In the genomic region with DNA sequence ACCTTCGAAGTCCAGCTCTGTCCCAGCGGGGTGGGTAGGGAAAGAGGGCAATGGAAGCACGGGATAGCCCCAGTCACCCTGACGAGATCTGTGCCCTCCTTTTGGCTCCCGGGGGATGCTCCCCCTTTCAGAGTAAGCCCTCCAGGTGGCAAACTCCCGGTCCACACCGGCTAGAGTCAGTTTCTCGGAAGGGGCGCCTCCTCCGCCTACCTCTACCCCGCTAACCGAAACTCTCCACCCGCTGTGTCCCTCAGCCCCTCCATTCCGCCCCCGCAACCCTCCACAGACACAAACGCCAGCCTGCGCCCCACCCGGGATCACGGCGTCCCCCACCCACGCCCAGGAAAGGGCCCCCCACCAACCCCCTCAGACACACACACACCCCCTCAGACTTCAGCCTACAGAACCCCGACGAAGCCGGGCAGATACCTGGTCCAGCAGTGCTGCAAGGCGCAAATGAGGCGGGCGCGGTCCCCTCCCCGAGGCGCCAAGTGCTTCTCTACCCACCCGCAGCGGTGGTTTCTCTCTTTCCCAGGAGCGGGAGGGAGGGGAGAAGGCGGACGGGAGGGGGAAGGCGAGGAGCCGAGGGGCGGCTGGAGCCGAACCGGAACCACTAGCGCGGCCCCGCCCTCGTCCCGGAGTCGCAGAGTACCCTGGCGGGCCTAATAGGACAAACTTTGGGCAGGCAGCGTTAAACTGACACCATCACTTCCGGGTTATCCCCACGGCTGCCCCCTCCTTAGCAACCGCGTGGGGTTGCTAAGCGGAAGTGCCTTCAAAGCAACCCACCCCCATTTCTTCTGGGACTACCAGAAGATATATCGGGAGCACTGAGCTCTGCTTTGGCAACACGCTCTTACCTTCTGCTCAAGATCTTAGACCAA, we compare ENCODE assay signal across 8 cellular contexts. TPM values are rescaled to one million over a fixed set of nuclear protein-coding genes. Genes with fewer than 3 reads are reported as not detected.
DNase-seq lines count a peak whose midpoint lies in the region; ATAC-seq and TF ChIP-seq lines count a peak whose summit lies in the region.

CSNK1G1 (minus strand) TSS at position 615 of the 884 bp plus-strand sequence. CDS start 55,674 bp downstream, outside the sequence.

- peaks cover 8 to 34% (median 17%) of the 10 kb centered on the region in 4 donors for H3K4me1 Mint-ChIP-seq in CD4-positive, CD25-positive, alpha-beta regulatory T cell

- H3K27ac ChIP-seq in CD4-positive, CD25-positive, alpha-beta regulatory T cell (ENCODE audit: insufficient read depth, low read length, poor library complexity, severe bottlenecking): peak within 1 kb of the TSS; percentile 80
- H3K27ac ChIP-seq in lung (ENCODE audit: low read depth in 1 of 2, low read length in 1 of 2): peak within 1 kb of the TSS; percentile 55 to 80

- peaks cover 0 to 3% (median 0%) of the 10 kb centered on the region in 7 donors for H3K9me3 Mint-ChIP-seq in CD4-positive, CD25-positive, alpha-beta regulatory T cell

- peak within 1 kb of the TSS; percentile 97 for H3K4me3 ChIP-seq in CD4-positive, CD25-positive, alpha-beta regulatory T cell (ENCODE audit: low read depth, low read length)
- peak within 1 kb of the TSS; percentile 79 for H3K4me3 ChIP-seq in lung

- peak; percentile 100 for ATAC-seq in CD4-positive, CD25-positive, alpha-beta regulatory T cell (ENCODE audit: low read depth in 2 of 2)
- ATAC-seq in GM19468 (IDR thresholded peaks at IDR 0.05; ENCODE audit: extremely low read depth, unreplicated experiment) (peak; percentile 76), lung (ENCODE audit: insufficient read depth, low FRiP score) (peak; percentile 98)

- H3K27me3 Mint-ChIP-seq in CD4-positive, CD25-positive, alpha-beta regulatory T cell: no peaks in the 10 kb centered on the region

- no peak for TF ChIP-seq CTCF in lung (IDR thresholded peaks at IDR 0.05; ENCODE audit: control extremely low read depth, extremely low read depth)

- H3K4me1 ChIP-seq in CD4-positive, CD25-positive, alpha-beta regulatory T cell (ENCODE audit: control insufficient read depth, insufficient read depth, low read length, poor library complexity, severe bottlenecking): peaks cover 12% of the 10 kb centered on the region
- H3K4me1 ChIP-seq in lung (ENCODE audit: control insufficient read depth in 2 of 2, insufficient read depth in 2 of 2, low read length in 2 of 2): peaks cover 0 to 10% of the 10 kb centered on the region in 2 donors

- H3K36me3 ChIP-seq in CD4-positive, CD25-positive, alpha-beta regulatory T cell (ENCODE audit: control insufficient read depth, insufficient read depth, low read length): no peaks in the 10 kb centered on the region
- H3K36me3 ChIP-seq in lung (ENCODE audit: control insufficient read depth in 2 of 2, insufficient read depth in 2 of 2, low read length in 2 of 2): no peaks in the 10 kb centered on the region

- WGBS in lung, 2 donors: 0% methylated on average over 54 to 55 of the region's 55 CpGs

- no peaks in the 10 kb centered on the region for H3K36me3 Mint-ChIP-seq in CD4-positive, CD25-positive, alpha-beta regulatory T cell

- no peaks in the 10 kb centered on the region for H3K27me3 ChIP-seq in CD4-positive, CD25-positive, alpha-beta regulatory T cell (ENCODE audit: control insufficient read depth, insufficient read depth, low read length)
- no peaks in the 10 kb centered on the region for H3K27me3 ChIP-seq in lung (ENCODE audit: control insufficient read depth, insufficient read depth)

- peak within 1 kb of the TSS; percentile 90 to 97 (median 94) for H3K27ac Mint-ChIP-seq in CD4-positive, CD25-positive, alpha-beta regulatory T cell

- peak within 1 kb of the TSS; percentile 88 to 97 (median 94) for H3K4me3 Mint-ChIP-seq in CD4-positive, CD25-positive, alpha-beta regulatory T cell

- no peaks in the 10 kb centered on the region for H3K9me3 ChIP-seq in CD4-positive, CD25-positive, alpha-beta regulatory T cell (ENCODE audit: control insufficient read depth in 2 of 2, low read length in 2 of 2)
- no peaks in the 10 kb centered on the region for H3K9me3 ChIP-seq in lung (ENCODE audit: control insufficient read depth in 2 of 2, insufficient read depth in 1 of 2, low read length in 1 of 2)

- DNase-seq in CD4-positive, CD25-positive, alpha-beta regulatory T cell: peak; percentile 91 to 95 (median 93)
- peak; percentile 87 for DNase-seq in HS-5 (ENCODE audit: low read depth)
- DNase-seq in NK-92 treated with Interleukin-12 subunit alpha and Interleukin-12 subunit beta, amount 100 ng/mL, for 24 hours (lab: John Stamatoyannopoulos, UW): peak; percentile 90
- peak; percentile 94 for DNase-seq in activated CD8-positive, alpha-beta memory T cell treated with anti-CD3 and anti-CD28 coated beads for 24 hours
- DNase-seq in effector CD8-positive, alpha-beta T cell (lab: John Stamatoyannopoulos, UW): peak; percentile 91
- peak; percentile 95 for DNase-seq in lung (ENCODE audit: low spot score)
- DNase-seq in stimulated activated CD4-positive, alpha-beta T cell treated with anti-CD3 and anti-CD28 coated beads, TNF-alpha, amount 100 ng/mL, for 4 hours (ENCODE audit: low read depth in 3 of 3): peak; percentile 83 to 90 (median 87)

RNA-seq across cellular contexts. Expression of gene CSNK1G1, which starts in this region (rescaled TPM):
- total RNA-seq in CD4-positive, CD25-positive, alpha-beta regulatory T cell: 27.6 TPM
- polyA plus RNA-seq in CD4-positive, CD25-positive, alpha-beta regulatory T cell: 10 to 100 TPM; 14.4 to 18.8 (median 14.8) TPM
- 10 to 100 TPM; 20.4 to 50.4 TPM for total RNA-seq in lung
- polyA plus RNA-seq in lung: 1 to 10 TPM; 3.0 to 5.4 TPM

Comparison
In these comparisons a context has a peak if more than half of its experiments do, and no peak if none do; other contexts are left out.
1. Peak in every context shown above with its lines: DNase-seq, ATAC-seq, H3K4me3 ChIP-seq and H3K27ac ChIP-seq.